ENCODE assay signal across 8 cellular contexts in the genomic region with DNA sequence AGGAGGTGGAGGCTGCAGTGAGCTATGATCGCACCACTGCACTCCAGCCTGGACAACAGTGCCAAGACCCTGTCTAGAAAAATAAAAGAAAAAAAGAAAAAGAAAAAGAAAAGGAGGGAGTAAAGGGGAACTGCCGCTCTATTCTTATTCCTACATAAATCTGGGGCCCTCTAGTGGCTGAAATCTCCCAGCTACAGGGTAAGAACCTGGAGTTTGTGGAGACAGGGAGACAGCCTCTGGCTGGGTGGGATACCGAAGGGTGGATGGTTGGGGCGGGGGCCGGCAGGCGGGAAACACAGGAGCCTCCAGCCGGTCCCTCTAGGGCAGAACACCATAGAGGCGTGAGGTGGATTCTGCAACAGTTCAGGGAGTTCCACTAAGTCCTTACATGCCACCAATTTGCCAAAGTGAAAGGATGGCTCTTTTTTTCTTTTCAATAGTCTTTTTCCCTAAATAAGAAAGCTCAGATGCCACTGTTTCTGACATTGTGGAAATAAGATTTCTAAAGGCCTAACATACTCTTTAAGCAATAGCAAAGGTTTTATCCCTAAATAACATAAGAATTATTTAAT.
DNase-seq lines count a peak whose midpoint lies in the region; ATAC-seq and TF ChIP-seq lines count a peak whose summit lies in the region.

No MANE protein-coding gene starts in this region.

- H4K20me1 ChIP-seq in Karpas-422 (ENCODE audit: insufficient read depth, low read depth, low read length), result no peaks in the 10 kb centered on the region

- H3K27ac ChIP-seq in Karpas-422 (ENCODE audit: low read length) (no peak overlapping the region), body of pancreas (no peak overlapping the region)

- intact Hi-C loops in body of pancreas (cut with DNase I), result no loop called here

- H3K4me2 ChIP-seq in Karpas-422 (ENCODE audit: low read depth, low read length, poor library complexity, severe bottlenecking), result no peak overlapping the region

- H3K4me1 ChIP-seq in Karpas-422 (ENCODE audit: low read length) (no peaks in the 10 kb centered on the region), body of pancreas (peaks cover 8% of the 10 kb centered on the region)

- no peak for TF ChIP-seq POLR2A in body of pancreas (IDR thresholded peaks at IDR 0.05)

- no peaks in the 10 kb centered on the region for H3K79me2 ChIP-seq in Karpas-422 (ENCODE audit: low read length)

- no peak overlapping the region for H3K9ac ChIP-seq in Karpas-422 (ENCODE audit: low read length)

- H2AFZ ChIP-seq in Karpas-422 (ENCODE audit: low read length), result no peak overlapping the region

- 77 to 80% methylated on average over 8 of the region's 8 CpGs for WGBS in body of pancreas, 2 donors

- no peak for ATAC-seq in body of pancreas
- peak; percentile 59 for ATAC-seq in left lobe of liver
- no peak for ATAC-seq in HG02588 (IDR thresholded peaks at IDR 0.05; ENCODE audit: unreplicated experiment)
- ATAC-seq in GM18498 (IDR thresholded peaks at IDR 0.05; ENCODE audit: unreplicated experiment), result no peak
- no peak for ATAC-seq in GM19328 (IDR thresholded peaks at IDR 0.05; ENCODE audit: unreplicated experiment)

- DNase-seq in EH (ENCODE audit: low read depth), result peak; percentile 46
- DNase-seq in Karpas-422, result peak; percentile 66
- peak; percentile 25 to 59 (median 32) for DNase-seq in body of pancreas
- DNase-seq in left lobe of liver (ENCODE audit: low spot score), result no peak
- DNase-seq in ureter (ENCODE audit: low spot score), result no peak

- H3K9me3 ChIP-seq in Karpas-422 (ENCODE audit: low read length) (no peaks in the 10 kb centered on the region), body of pancreas (no peaks in the 10 kb centered on the region)

- peak in 6 of 7 experiments; percentile 18 to 40 (median 38) for TF ChIP-seq CTCF in body of pancreas (IDR thresholded peaks at IDR 0.05)

- H3K27me3 ChIP-seq in Karpas-422 (ENCODE audit: low read length) (no peaks in the 10 kb centered on the region), body of pancreas (no peaks in the 10 kb centered on the region)

- H3K9me2 ChIP-seq in Karpas-422 (replicated peaks; ENCODE audit: insufficient read depth, low read length), result no peaks in the 10 kb centered on the region

- no peak overlapping the region for H3K4me3 ChIP-seq in Karpas-422 (ENCODE audit: low read length)
- H3K4me3 ChIP-seq in body of pancreas, result no peak overlapping the region

- no peaks in the 10 kb centered on the region for H3K36me3 ChIP-seq in Karpas-422 (ENCODE audit: insufficient read depth, low read length)
- no peaks in the 10 kb centered on the region for H3K36me3 ChIP-seq in body of pancreas (replicated peaks in 1 of 2; ENCODE audit: insufficient read depth in 1 of 2, low read depth in 2 of 2)

Comparison
In these comparisons a context has a peak if more than half of its experiments do, and no peak if none do; other contexts are left out.
1. DNase-seq: peak in EH (single experiment), Karpas-422 (single experiment) and body of pancreas (4 of 4); none in left lobe of liver (single experiment) and ureter (single experiment).